Comparison of ENCODE assay signal across 8 cellular contexts in the genomic region with DNA sequence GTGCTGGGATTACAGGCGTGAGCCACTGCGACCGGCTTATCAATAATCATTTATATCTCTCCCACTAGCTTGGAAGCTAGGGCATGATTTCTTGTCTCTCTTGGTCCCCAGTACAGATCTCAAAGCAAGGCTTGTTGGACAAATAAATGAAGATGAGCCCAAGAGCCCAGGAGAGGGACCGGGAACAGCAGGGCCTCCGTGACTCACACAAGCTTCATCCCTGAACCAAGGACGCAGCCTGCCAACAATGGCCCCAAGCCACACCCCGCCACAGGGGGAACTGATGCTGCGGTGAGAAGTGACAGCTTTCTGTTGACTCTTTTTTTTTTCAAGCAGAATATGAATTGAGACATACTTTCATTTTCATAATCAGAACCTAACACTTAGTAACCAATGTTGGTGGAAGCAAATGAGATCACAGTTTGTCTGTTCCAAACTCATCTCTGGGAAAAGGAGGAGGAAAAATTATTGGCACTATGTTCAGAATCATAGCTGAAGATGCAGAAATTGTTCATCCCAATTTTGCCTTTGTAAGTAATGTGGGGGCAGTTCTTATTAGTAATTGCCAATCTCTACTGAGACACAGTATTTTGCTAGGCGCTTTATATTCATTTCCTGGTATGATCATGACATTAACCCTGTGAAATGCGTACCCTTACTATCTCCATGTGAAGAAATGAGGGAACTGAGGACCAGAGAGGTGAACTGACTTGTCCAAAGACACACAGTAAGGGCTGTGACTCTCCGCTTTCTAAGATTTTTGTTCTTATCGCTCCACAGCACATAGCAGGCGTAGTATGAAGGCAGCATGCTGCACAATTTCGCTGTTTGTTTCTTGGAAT. TPM values are rescaled to one million over a fixed set of nuclear protein-coding genes. Genes with fewer than 3 reads are reported as not detected.
A peak's percentile ranks its signal among the peaks of the same experiment; 100 is the strongest.
DNase-seq lines count a peak whose midpoint lies in the region; ATAC-seq and TF ChIP-seq lines count a peak whose summit lies in the region.

No MANE protein-coding gene starts in this region.

- no peak overlapping the region for H4K5ac ChIP-seq in H9 (ENCODE audit: insufficient read length, low read depth, low read length)

- H2AFZ ChIP-seq in H9 (ENCODE audit: low read length), result no peak overlapping the region

- no peak overlapping the region for H3K9ac ChIP-seq in H9 (ENCODE audit: extremely low read depth, insufficient read length, low read length)

- peak overlapping the region; percentile 60 for H3K4me3 Mint-ChIP-seq in activated CD4-positive, alpha-beta T cell treated with anti-CD3 and anti-CD28 coated beads, Interleukin-2, amount 10 ng/mL, durations not matched to agents 24 days and 14 days
- H3K4me3 Mint-ChIP-seq in stimulated activated memory B cell treated with anti-CD40 and anti-IgM and Interleukin-4, amounts not matched to agents 10 μg/mL and 1 μg/mL and 100 μg/mL, for 72 hours, result peak overlapping the region; percentile 75
- no peak overlapping the region for H3K4me3 Mint-ChIP-seq in H9

- H3K79me1 ChIP-seq in H9 (ENCODE audit: insufficient read depth, low read depth, low read length, poor library complexity, severe bottlenecking), result no peaks in the 10 kb centered on the region

- peak overlapping the region; percentile 87 for H3K27ac Mint-ChIP-seq in activated CD4-positive, alpha-beta T cell treated with anti-CD3 and anti-CD28 coated beads, Interleukin-2, amount 10 ng/mL, durations not matched to agents 24 days and 14 days
- peak overlapping the region; percentile 96 for H3K27ac Mint-ChIP-seq in stimulated activated memory B cell treated with anti-CD40 and anti-IgM and Interleukin-4, amounts not matched to agents 10 μg/mL and 1 μg/mL and 100 μg/mL, for 72 hours
- no peak overlapping the region for H3K27ac Mint-ChIP-seq in H9

- no peak overlapping the region for H4K8ac ChIP-seq in H9 (replicated peaks; ENCODE audit: insufficient read length, low read depth, low read length)

- H2BK12ac ChIP-seq in H9 (ENCODE audit: insufficient read length, low read depth, low read length), result no peak overlapping the region

- H3K23me2 ChIP-seq in H9 (ENCODE audit: insufficient read length, low read depth, low read length, poor library complexity, severe bottlenecking), result peaks cover under 1% of the 10 kb centered on the region

- H3K9me3 Mint-ChIP-seq in activated CD4-positive, alpha-beta T cell treated with anti-CD3 and anti-CD28 coated beads, Interleukin-2, amount 10 ng/mL, durations not matched to agents 24 days and 14 days, result no peaks in the 10 kb centered on the region
- H3K9me3 Mint-ChIP-seq in stimulated activated memory B cell treated with anti-CD40 and anti-IgM and Interleukin-4, amounts not matched to agents 10 μg/mL and 1 μg/mL and 100 μg/mL, for 72 hours, result no peaks in the 10 kb centered on the region
- no peaks in the 10 kb centered on the region; a peak in 1 of 5 replicates for H3K9me3 Mint-ChIP-seq in H9

- TF ChIP-seq CTCF in GM12865 (IDR thresholded peaks at IDR 0.05; ENCODE audit: insufficient read depth, low read depth, low read length, missing control alignments) (no peak), coronary artery (IDR thresholded peaks at IDR 0.05) (no peak), H9 (conservative IDR thresholded peaks at IDR 0.05) (no peak)

- H3T11ph ChIP-seq in H9 (ENCODE audit: low read length), result no peak overlapping the region

- H3K56ac ChIP-seq in H9 (ENCODE audit: insufficient read length, low read depth, low read length), result no peak overlapping the region

- no peak overlapping the region for H3K14ac ChIP-seq in H9 (ENCODE audit: insufficient read depth, low read length)

- WGBS in H9 (ENCODE audit: extremely low coverage, insufficient read length, low lambda C conversion rate), result no CpG with 5 or more reads among the region's 14 CpGs

- no peak overlapping the region for H2BK15ac ChIP-seq in H9 (ENCODE audit: low read depth, low read length)

- no peaks in the 10 kb centered on the region for H3K79me2 ChIP-seq in H9 (ENCODE audit: insufficient read depth, low read length)

- H2BK20ac ChIP-seq in H9 (ENCODE audit: low read depth, low read length, poor library complexity, severe bottlenecking), result no peak overlapping the region

- no peaks in the 10 kb centered on the region for H4K20me1 ChIP-seq in H9 (ENCODE audit: control insufficient read depth, insufficient read depth, insufficient read length)

- no peak overlapping the region for H4K91ac ChIP-seq in H9 (ENCODE audit: insufficient read length, low read depth, low read length)

- H3K4ac ChIP-seq in H9 (ENCODE audit: low read depth, low read length), result no peak overlapping the region

- H3K27me3 Mint-ChIP-seq in activated CD4-positive, alpha-beta T cell treated with anti-CD3 and anti-CD28 coated beads, Interleukin-2, amount 10 ng/mL, durations not matched to agents 24 days and 14 days, result no peaks in the 10 kb centered on the region
- no peaks in the 10 kb centered on the region for H3K27me3 Mint-ChIP-seq in stimulated activated memory B cell treated with anti-CD40 and anti-IgM and Interleukin-4, amounts not matched to agents 10 μg/mL and 1 μg/mL and 100 μg/mL, for 72 hours
- H3K27me3 Mint-ChIP-seq in H9 (ENCODE audit: low read depth), result peaks cover 31% of the 10 kb centered on the region

- H3K27me3 ChIP-seq in MG63 (no peaks in the 10 kb centered on the region), muscle layer of duodenum (ENCODE audit: low read depth, low read length) (no peaks in the 10 kb centered on the region), H9 (ENCODE audit: insufficient read depth, low read length) (peaks cover 2% of the 10 kb centered on the region; the same call in 1 of the 2 replicates)

- H2BK5ac ChIP-seq in H9 (ENCODE audit: insufficient read length, low read length), result no peak overlapping the region

- H3K18ac ChIP-seq in H9 (ENCODE audit: insufficient read length, low read depth, low read length), result no peak overlapping the region

- peaks cover 38% of the 10 kb centered on the region for H3K4me1 Mint-ChIP-seq in activated CD4-positive, alpha-beta T cell treated with anti-CD3 and anti-CD28 coated beads, Interleukin-2, amount 10 ng/mL, durations not matched to agents 24 days and 14 days
- peaks cover 42% of the 10 kb centered on the region for H3K4me1 Mint-ChIP-seq in stimulated activated memory B cell treated with anti-CD40 and anti-IgM and Interleukin-4, amounts not matched to agents 10 μg/mL and 1 μg/mL and 100 μg/mL, for 72 hours
- H3K4me1 Mint-ChIP-seq in H9, result peaks cover 15 to 18% of the 10 kb centered on the region in 2 experiments

- DNase-seq in GM12865 (ENCODE audit: low read depth) (peak; percentile 91), GOT3 (lab: John Stamatoyannopoulos, UW) (peak; percentile 68), MG63 (peak; percentile 99), coronary artery (ENCODE audit: low spot score) (peak; percentile 95), H9 (no peak)
- peak; percentile 96 for DNase-seq in activated CD4-positive, alpha-beta T cell treated with anti-CD3 and anti-CD28 coated beads, Interleukin-2, amount 10 ng/mL, durations not matched to agents 24 days and 14 days

- H3K4me1 ChIP-seq in muscle layer of duodenum (ENCODE audit: control insufficient read depth in 1 of 2, insufficient read depth in 2 of 2, low read length in 2 of 2) (peaks cover 0 to 14% of the 10 kb centered on the region in 2 donors), H9 (ENCODE audit: insufficient read depth, low read length) (no peaks in the 10 kb centered on the region)

- H3K9me3 ChIP-seq in MG63 (no peaks in the 10 kb centered on the region), muscle layer of duodenum (ENCODE audit: control insufficient read depth in 1 of 2, low read length in 2 of 2) (no peaks in the 10 kb centered on the region), H9 (ENCODE audit: control insufficient read depth, low read depth, low read length) (no peaks in the 10 kb centered on the region)

- H3K36me3 Mint-ChIP-seq in activated CD4-positive, alpha-beta T cell treated with anti-CD3 and anti-CD28 coated beads, Interleukin-2, amount 10 ng/mL, durations not matched to agents 24 days and 14 days (ENCODE audit: low read depth), result no peaks in the 10 kb centered on the region
- no peaks in the 10 kb centered on the region for H3K36me3 Mint-ChIP-seq in stimulated activated memory B cell treated with anti-CD40 and anti-IgM and Interleukin-4, amounts not matched to agents 10 μg/mL and 1 μg/mL and 100 μg/mL, for 72 hours
- H3K36me3 Mint-ChIP-seq in H9 (ENCODE audit: insufficient read depth in 1 of 3, low read depth in 3 of 3), result no peaks in the 10 kb centered on the region

- no peak overlapping the region for H2AK5ac ChIP-seq in H9 (ENCODE audit: insufficient read length, low read length)

- intact Hi-C loops in activated CD4-positive, alpha-beta T cell treated with anti-CD3 and anti-CD28 coated beads, Interleukin-2, amount 10 ng/mL, durations not matched to agents 24 days and 14 days (cut with micrococcal nuclease), result loop anchor here (1.0 to 10.0 kb wide), 4 partner anchors 12 to 837 kb away; a partner anchor contains a TSS

- no peak overlapping the region for H2BK120ac ChIP-seq in H9 (ENCODE audit: low read depth, low read length, poor library complexity, severe bottlenecking)

- peak; percentile 91 for ATAC-seq in stimulated activated memory B cell treated with anti-CD40 and anti-IgM and Interleukin-4, amounts not matched to agents 10 μg/mL and 1 μg/mL and 100 μg/mL, for 72 hours

- no peaks in the 10 kb centered on the region for H3K36me3 ChIP-seq in MG63
- peaks cover 0 to 8% of the 10 kb centered on the region in 2 donors for H3K36me3 ChIP-seq in muscle layer of duodenum (ENCODE audit: control insufficient read depth in 1 of 2, insufficient read depth in 2 of 2, low read length in 2 of 2)

- H3K4me3 ChIP-seq in GM12865 (ENCODE audit: low read depth, low read length), result peak overlapping the region; percentile 30
- H3K4me3 ChIP-seq in MG63, result peak overlapping the region; percentile 25
- H3K4me3 ChIP-seq in coronary artery, result peak overlapping the region; percentile 36
- H3K4me3 ChIP-seq in muscle layer of duodenum (ENCODE audit: low read depth in 1 of 2, low read length in 2 of 2), result peak overlapping the region in 1 of 2 donors; percentile 23

- H3K4me2 ChIP-seq in H9 (ENCODE audit: insufficient read depth, insufficient read length, low read length), result no peak overlapping the region

- peak overlapping the region; percentile 59 to 85 for H3K27ac ChIP-seq in coronary artery
- peak overlapping the region; percentile 97 for H3K27ac ChIP-seq in muscle layer of duodenum (ENCODE audit: low read length)
- no peak overlapping the region for H3K27ac ChIP-seq in H9 (ENCODE audit: insufficient read length, low read depth, low read length)

- H3K23ac ChIP-seq in H9 (ENCODE audit: insufficient read length, low read depth, low read length), result no peak overlapping the region

RNA-seq across cellular contexts. Expression of a gene that starts 6.6 kb away (rescaled TPM):
- 80.6 and 99.2 TPM in 2 replicates for total RNA-seq in MG63 (2014; rRNA removed; shearing (Covaris generic); ENCODE audit: low replicate concordance)
- total RNA-seq in activated CD4-positive, alpha-beta T cell treated with anti-CD3 and anti-CD28 coated beads, Interleukin-2, amount 10 ng/mL, durations not matched to agents 24 days and 14 days, result 10.2 and 10.6 TPM in 2 replicates
- total RNA-seq in H9 (2021), result 10.9 and 11.3 TPM in 2 replicates

RNA-seq across cellular contexts. Expression of a gene that starts 56.4 kb away (rescaled TPM):
- 65.6 and 98.8 TPM in 2 replicates for total RNA-seq in MG63 (2014; rRNA removed; shearing (Covaris generic); ENCODE audit: low replicate concordance)
- total RNA-seq in activated CD4-positive, alpha-beta T cell treated with anti-CD3 and anti-CD28 coated beads, Interleukin-2, amount 10 ng/mL, durations not matched to agents 24 days and 14 days, result 47.1 and 47.3 TPM in 2 replicates
- total RNA-seq in H9 (2021), result 74.2 and 77.0 TPM in 2 replicates

Comparison
In these comparisons a context has a peak if more than half of its experiments do, and no peak if none do; other contexts are left out.
1. H3K27ac Mint-ChIP-seq: peak in activated CD4-positive, alpha-beta T cell treated with anti-CD3 and anti-CD28 coated beads, Interleukin-2, amount 10 ng/mL, durations not matched to agents 24 days and 14 days (single experiment) and stimulated activated memory B cell treated with anti-CD40 and anti-IgM and Interleukin-4, amounts not matched to agents 10 μg/mL and 1 μg/mL and 100 μg/mL, for 72 hours (single experiment); none in H9 (0 of 3).
2. H3K4me3 Mint-ChIP-seq: peak in activated CD4-positive, alpha-beta T cell treated with anti-CD3 and anti-CD28 coated beads, Interleukin-2, amount 10 ng/mL, durations not matched to agents 24 days and 14 days (single experiment) and stimulated activated memory B cell treated with anti-CD40 and anti-IgM and Interleukin-4, amounts not matched to agents 10 μg/mL and 1 μg/mL and 100 μg/mL, for 72 hours (single experiment); none in H9 (0 of 2).